In the genomic region with DNA sequence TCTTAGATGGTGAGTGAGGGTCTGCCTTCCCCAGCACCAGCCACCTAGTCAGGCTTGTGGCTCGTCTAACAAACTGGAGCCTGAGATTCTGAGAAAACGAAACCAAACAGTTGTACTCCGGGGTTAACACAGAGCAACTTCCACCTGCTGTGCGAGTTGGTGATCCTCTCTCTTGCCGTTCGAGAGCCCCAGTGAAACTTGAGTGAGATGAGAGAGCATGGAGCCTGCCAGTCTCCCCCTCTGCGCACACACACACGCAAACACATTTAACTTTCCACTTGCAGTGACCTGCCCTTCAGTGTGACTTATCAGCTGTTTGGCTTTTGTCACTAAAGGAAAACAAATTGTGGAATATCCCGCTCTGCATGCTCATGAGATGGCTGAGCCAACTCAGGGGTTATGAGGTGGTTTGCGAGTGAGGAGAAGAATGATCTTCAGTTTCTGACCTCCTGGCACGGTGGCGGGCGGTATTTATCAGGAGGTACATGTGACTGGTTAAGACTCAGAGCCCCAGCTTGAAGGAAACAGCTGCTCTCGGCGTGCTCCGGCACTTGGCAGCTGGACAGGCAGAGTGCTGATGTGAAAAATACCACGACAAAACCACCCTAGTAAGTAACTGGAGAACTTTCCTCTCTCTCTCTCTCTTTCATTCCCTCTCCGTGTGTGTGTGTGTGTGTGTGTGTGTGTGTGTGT, we compare ENCODE assay signal across 1 cellular context.
TF ChIP-seq lines count a peak whose summit lies in the region.

Gene RASGRP3, plus strand, starts transcription at position 550 of the 693 bp plus-strand sequence. CDS start 38,488 bp downstream, outside the sequence.

TF ChIP-seq in K562, 482 proteins besides CTCF, POLR2A, EP300 and RAD21 (continued from another document and continues in another):
- no peak for TF ChIP-seq ZBED1 (IDR thresholded peaks at IDR 0.05)
- no peak for TF ChIP-seq HDAC3 (IDR thresholded peaks at IDR 0.05; ENCODE audit: borderline replicate concordance, partially characterized antibody)
- no peak for TF ChIP-seq CREBBP (IDR thresholded peaks at IDR 0.05; ENCODE audit: low read depth, low read length)
- no peak; the same call in 1 of the 2 replicates for TF ChIP-seq CTBP1 (IDR thresholded peaks at IDR 0.05; ENCODE audit: borderline replicate concordance)
- TF ChIP-seq, protein P1, sequence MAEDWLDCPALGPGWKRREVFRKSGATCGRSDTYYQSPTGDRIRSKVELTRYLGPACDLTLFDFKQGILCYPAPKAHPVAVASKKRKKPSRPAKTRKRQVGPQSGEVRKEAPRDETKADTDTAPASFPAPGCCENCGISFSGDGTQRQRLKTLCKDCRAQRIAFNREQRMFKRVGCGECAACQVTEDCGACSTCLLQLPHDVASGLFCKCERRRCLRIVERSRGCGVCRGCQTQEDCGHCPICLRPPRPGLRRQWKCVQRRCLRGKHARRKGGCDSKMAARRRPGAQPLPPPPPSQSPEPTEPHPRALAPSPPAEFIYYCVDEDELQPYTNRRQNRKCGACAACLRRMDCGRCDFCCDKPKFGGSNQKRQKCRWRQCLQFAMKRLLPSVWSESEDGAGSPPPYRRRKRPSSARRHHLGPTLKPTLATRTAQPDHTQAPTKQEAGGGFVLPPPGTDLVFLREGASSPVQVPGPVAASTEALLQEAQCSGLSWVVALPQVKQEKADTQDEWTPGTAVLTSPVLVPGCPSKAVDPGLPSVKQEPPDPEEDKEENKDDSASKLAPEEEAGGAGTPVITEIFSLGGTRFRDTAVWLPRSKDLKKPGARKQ (CRISPR knock-in tag; IDR thresholded peaks at IDR 0.05): no peak
- peak; percentile 77 for TF ChIP-seq MGA (IDR thresholded peaks at IDR 0.05)
- no peak for TF ChIP-seq DLX4 (CRISPR knock-in tag; IDR thresholded peaks at IDR 0.05)
- no peak for TF ChIP-seq KLF1 (tag; IDR thresholded peaks at IDR 0.05)
- TF ChIP-seq CBX1 (IDR thresholded peaks at IDR 0.05; ENCODE audit: low read depth): no peak
- no peak for TF ChIP-seq ADNP (tag; IDR thresholded peaks at IDR 0.05)
- TF ChIP-seq ATF3 (IDR thresholded peaks at IDR 0.05): no peak
- no peak for TF ChIP-seq ATF3 (CRISPR knock-in tag; conservative IDR thresholded peaks at IDR 0.05)
- TF ChIP-seq, protein P2, sequence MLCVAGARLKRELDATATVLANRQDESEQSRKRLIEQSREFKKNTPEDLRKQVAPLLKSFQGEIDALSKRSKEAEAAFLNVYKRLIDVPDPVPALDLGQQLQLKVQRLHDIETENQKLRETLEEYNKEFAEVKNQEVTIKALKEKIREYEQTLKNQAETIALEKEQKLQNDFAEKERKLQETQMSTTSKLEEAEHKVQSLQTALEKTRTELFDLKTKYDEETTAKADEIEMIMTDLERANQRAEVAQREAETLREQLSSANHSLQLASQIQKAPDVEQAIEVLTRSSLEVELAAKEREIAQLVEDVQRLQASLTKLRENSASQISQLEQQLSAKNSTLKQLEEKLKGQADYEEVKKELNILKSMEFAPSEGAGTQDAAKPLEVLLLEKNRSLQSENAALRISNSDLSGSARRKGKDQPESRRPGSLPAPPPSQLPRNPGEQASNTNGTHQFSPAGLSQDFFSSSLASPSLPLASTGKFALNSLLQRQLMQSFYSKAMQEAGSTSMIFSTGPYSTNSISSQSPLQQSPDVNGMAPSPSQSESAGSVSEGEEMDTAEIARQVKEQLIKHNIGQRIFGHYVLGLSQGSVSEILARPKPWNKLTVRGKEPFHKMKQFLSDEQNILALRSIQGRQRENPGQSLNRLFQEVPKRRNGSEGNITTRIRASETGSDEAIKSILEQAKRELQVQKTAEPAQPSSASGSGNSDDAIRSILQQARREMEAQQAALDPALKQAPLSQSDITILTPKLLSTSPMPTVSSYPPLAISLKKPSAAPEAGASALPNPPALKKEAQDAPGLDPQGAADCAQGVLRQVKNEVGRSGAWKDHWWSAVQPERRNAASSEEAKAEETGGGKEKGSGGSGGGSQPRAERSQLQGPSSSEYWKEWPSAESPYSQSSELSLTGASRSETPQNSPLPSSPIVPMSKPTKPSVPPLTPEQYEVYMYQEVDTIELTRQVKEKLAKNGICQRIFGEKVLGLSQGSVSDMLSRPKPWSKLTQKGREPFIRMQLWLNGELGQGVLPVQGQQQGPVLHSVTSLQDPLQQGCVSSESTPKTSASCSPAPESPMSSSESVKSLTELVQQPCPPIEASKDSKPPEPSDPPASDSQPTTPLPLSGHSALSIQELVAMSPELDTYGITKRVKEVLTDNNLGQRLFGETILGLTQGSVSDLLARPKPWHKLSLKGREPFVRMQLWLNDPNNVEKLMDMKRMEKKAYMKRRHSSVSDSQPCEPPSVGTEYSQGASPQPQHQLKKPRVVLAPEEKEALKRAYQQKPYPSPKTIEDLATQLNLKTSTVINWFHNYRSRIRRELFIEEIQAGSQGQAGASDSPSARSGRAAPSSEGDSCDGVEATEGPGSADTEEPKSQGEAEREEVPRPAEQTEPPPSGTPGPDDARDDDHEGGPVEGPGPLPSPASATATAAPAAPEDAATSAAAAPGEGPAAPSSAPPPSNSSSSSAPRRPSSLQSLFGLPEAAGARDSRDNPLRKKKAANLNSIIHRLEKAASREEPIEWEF (CRISPR knock-in tag; IDR thresholded peaks at IDR 0.05): no peak
- no peak for TF ChIP-seq TEAD4 (IDR thresholded peaks at IDR 0.05; ENCODE audit: low read length)
- TF ChIP-seq TEAD4 (CRISPR knock-in tag; IDR thresholded peaks at IDR 0.05; ENCODE audit: borderline replicate concordance): no peak
- TF ChIP-seq ZNF316 (IDR thresholded peaks at IDR 0.05): no peak
- no peak for TF ChIP-seq ZNF274 (IDR thresholded peaks at IDR 0.05; ENCODE audit: borderline replicate concordance, low read depth, low read length)
- no peak for TF ChIP-seq MXD1 (CRISPR knock-in tag; IDR thresholded peaks at IDR 0.05; ENCODE audit: borderline replicate concordance, poor library complexity, severe bottlenecking)
- TF ChIP-seq CHCHD3 (CRISPR knock-in tag; IDR thresholded peaks at IDR 0.05): no peak
- no peak for TF ChIP-seq CHD4 (IDR thresholded peaks at IDR 0.05; ENCODE audit: insufficient read depth, insufficient replicate concordance, low read depth, low read length, poor library complexity, severe bottlenecking)
- TF ChIP-seq, protein P3, sequence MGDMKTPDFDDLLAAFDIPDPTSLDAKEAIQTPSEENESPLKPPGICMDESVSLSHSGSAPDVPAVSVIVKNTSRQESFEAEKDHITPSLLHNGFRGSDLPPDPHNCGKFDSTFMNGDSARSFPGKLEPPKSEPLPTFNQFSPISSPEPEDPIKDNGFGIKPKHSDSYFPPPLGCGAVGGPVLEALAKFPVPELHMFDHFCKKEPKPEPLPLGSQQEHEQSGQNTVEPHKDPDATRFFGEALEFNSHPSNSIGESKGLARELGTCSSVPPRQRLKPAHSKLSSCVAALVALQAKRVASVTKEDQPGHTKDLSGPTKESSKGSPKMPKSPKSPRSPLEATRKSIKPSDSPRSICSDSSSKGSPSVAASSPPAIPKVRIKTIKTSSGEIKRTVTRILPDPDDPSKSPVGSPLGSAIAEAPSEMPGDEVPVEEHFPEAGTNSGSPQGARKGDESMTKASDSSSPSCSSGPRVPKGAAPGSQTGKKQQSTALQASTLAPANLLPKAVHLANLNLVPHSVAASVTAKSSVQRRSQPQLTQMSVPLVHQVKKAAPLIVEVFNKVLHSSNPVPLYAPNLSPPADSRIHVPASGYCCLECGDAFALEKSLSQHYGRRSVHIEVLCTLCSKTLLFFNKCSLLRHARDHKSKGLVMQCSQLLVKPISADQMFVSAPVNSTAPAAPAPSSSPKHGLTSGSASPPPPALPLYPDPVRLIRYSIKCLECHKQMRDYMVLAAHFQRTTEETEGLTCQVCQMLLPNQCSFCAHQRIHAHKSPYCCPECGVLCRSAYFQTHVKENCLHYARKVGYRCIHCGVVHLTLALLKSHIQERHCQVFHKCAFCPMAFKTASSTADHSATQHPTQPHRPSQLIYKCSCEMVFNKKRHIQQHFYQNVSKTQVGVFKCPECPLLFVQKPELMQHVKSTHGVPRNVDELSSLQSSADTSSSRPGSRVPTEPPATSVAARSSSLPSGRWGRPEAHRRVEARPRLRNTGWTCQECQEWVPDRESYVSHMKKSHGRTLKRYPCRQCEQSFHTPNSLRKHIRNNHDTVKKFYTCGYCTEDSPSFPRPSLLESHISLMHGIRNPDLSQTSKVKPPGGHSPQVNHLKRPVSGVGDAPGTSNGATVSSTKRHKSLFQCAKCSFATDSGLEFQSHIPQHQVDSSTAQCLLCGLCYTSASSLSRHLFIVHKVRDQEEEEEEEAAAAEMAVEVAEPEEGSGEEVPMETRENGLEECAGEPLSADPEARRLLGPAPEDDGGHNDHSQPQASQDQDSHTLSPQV (IDR thresholded peaks at IDR 0.05): no peak
- TF ChIP-seq KDM2B (CRISPR knock-in tag; IDR thresholded peaks at IDR 0.05): no peak
- TF ChIP-seq MYBL2 (IDR thresholded peaks at IDR 0.05; ENCODE audit: low read depth): no peak
- no peak for TF ChIP-seq MYBL2 (CRISPR knock-in tag; IDR thresholded peaks at IDR 0.05; ENCODE audit: borderline replicate concordance)
